Comparison of ENCODE assay signal across 17 cellular contexts in the genomic region with DNA sequence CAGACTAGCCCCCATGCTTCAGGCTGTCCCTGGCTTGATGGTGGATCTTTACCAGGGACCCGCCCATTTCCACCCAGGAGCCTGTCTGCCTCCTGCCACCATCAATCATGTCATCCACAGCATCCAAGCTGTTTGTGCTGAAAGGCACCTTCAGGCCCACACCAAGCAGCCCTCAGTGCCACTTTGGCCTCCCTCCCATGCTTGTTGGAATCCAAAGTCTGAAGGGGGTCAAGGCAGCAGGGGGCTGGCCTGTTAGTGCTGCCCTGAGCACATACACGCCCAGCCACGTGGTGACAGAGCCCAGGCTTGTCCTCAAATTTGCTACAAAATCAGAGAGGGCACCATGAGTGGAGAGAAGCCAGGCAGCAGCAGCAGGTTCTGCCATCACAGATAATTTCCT.
A peak's percentile ranks its signal among the peaks of the same experiment; 100 is the strongest.
DNase-seq lines count a peak whose midpoint lies in the region; ATAC-seq and TF ChIP-seq lines count a peak whose summit lies in the region.
"Had no signal": no experiment of that assay in that cellular context is flagged by ENCODE, and none has a peak within 500 bp of the region (broad histone marks: within the 10 kb centered on the region; RNA-seq: fewer than 3 reads in every experiment).

No MANE protein-coding gene starts in this region.

- no peak for TF ChIP-seq POLR2A in sigmoid colon (IDR thresholded peaks at IDR 0.05)

- no peaks in the 10 kb centered on the region for H4K20me1 ChIP-seq in Karpas-422 (ENCODE audit: insufficient read depth, low read depth, low read length)
- no peaks in the 10 kb centered on the region for H4K20me1 ChIP-seq in neural progenitor cell (ENCODE audit: low read depth)

- no peak overlapping the region for H3K4me3 Mint-ChIP-seq in neural progenitor cell
- H3K4me3 Mint-ChIP-seq: CD4-positive, CD25-positive, alpha-beta regulatory T cell; CD8-positive, alpha-beta T cell; H9 had no signal

- TF ChIP-seq CTCF in neural progenitor cell (IDR thresholded peaks at IDR 0.05): no peak
- no peak for TF ChIP-seq CTCF in sigmoid colon (IDR thresholded peaks at IDR 0.05)

- no peaks in the 10 kb centered on the region for H3K36me3 Mint-ChIP-seq in neural progenitor cell
- H3K36me3 Mint-ChIP-seq: CD4-positive, CD25-positive, alpha-beta regulatory T cell; CD8-positive, alpha-beta T cell had no signal

- peaks cover 2% of the 10 kb centered on the region; the same call in 1 of the 2 replicates for H3K4me1 ChIP-seq in Karpas-422 (ENCODE audit: low read length)
- no peaks in the 10 kb centered on the region for H3K4me1 ChIP-seq in neural progenitor cell
- H3K4me1 ChIP-seq in sigmoid colon: no peaks in the 10 kb centered on the region
- H3K4me1 ChIP-seq: Caco-2 had no signal

- no peak overlapping the region for H3K9ac ChIP-seq in Karpas-422 (ENCODE audit: low read length)
- no peak overlapping the region for H3K9ac ChIP-seq in neural progenitor cell
- H3K9ac ChIP-seq: GM23248 had no signal

- no peaks in the 10 kb centered on the region for H3K79me2 ChIP-seq in Karpas-422 (ENCODE audit: low read length)
- no peaks in the 10 kb centered on the region for H3K79me2 ChIP-seq in neural progenitor cell (ENCODE audit: low read depth)

- H3K4me3 ChIP-seq in Karpas-422 (ENCODE audit: low read length): no peak overlapping the region
- H3K4me3 ChIP-seq in neural progenitor cell: no peak overlapping the region
- H3K4me3 ChIP-seq in sigmoid colon: no peak overlapping the region
- H3K4me3 ChIP-seq: GM23248 had no signal

- no peaks in the 10 kb centered on the region for H3K9me3 Mint-ChIP-seq in neural progenitor cell
- H3K9me3 Mint-ChIP-seq: H9 had no signal

- no peak overlapping the region for H3K27ac ChIP-seq in Karpas-422 (ENCODE audit: low read length)
- no peak overlapping the region for H3K27ac ChIP-seq in neural progenitor cell
- H3K27ac ChIP-seq in sigmoid colon: no peak overlapping the region
- H3K27ac ChIP-seq: GM23248 had no signal

- no peaks in the 10 kb centered on the region for H3F3A ChIP-seq in neural progenitor cell (ENCODE audit: low read depth)

- H3K4me2 ChIP-seq in Karpas-422 (ENCODE audit: low read depth, low read length, poor library complexity, severe bottlenecking) (no peak overlapping the region), neural progenitor cell (no peak overlapping the region)

- no peaks in the 10 kb centered on the region for H3K36me3 ChIP-seq in Karpas-422 (ENCODE audit: insufficient read depth, low read length)
- H3K36me3 ChIP-seq in neural progenitor cell: no peaks in the 10 kb centered on the region
- H3K36me3 ChIP-seq in sigmoid colon: no peaks in the 10 kb centered on the region

- ATAC-seq in GM18867 (IDR thresholded peaks at IDR 0.05; ENCODE audit: unreplicated experiment) (no peak), HG02938 (IDR thresholded peaks at IDR 0.05; ENCODE audit: unreplicated experiment) (no peak)
- ATAC-seq: CD8-positive, alpha-beta T cell; HCT116 had no signal

- H3K4me1 Mint-ChIP-seq in neural progenitor cell: no peaks in the 10 kb centered on the region
- H3K4me1 Mint-ChIP-seq: CD4-positive, CD25-positive, alpha-beta regulatory T cell; H9 had no signal

- H3K27me3 ChIP-seq in Karpas-422 (ENCODE audit: low read length) (no peaks in the 10 kb centered on the region), neural progenitor cell (no peaks in the 10 kb centered on the region), sigmoid colon (no peaks in the 10 kb centered on the region)

- H3K27ac Mint-ChIP-seq in neural progenitor cell: no peak overlapping the region
- H3K27ac Mint-ChIP-seq: CD4-positive, CD25-positive, alpha-beta regulatory T cell; CD8-positive, alpha-beta T cell; H9 had no signal

- intact Hi-C loops in sigmoid colon (cut with DNase I): no loop called here

- no peak for DNase-seq in Karpas-422
- DNase-seq in neural progenitor cell (ENCODE audit: low spot score): no peak
- peak; percentile 21 for DNase-seq in sigmoid colon
- DNase-seq in NCI-H774 (lab: John Stamatoyannopoulos, UW): no peak
- DNase-seq in NCI-H526 treated with DMSO at 0.1 percent for 48 hours (lab: John Stamatoyannopoulos, UW): no peak
- DNase-seq: C1 segment of cervical spinal cord; Caco-2; CD4-positive, CD25-positive, alpha-beta regulatory T cell; CD8-positive, alpha-beta T cell; DMS79; EL; GF-D8; GM23248; H9 had no signal

- WGBS in sigmoid colon, 2 donors: 47 to 70% methylated on average over 3 of the region's 3 CpGs

- H3K27me3 Mint-ChIP-seq in neural progenitor cell (ENCODE audit: insufficient read depth, low read depth): no peaks in the 10 kb centered on the region
- H3K27me3 Mint-ChIP-seq: CD4-positive, CD25-positive, alpha-beta regulatory T cell had no signal

- peak overlapping the region; percentile 85 for H2AFZ ChIP-seq in Karpas-422 (ENCODE audit: low read length)
- peak overlapping the region; percentile 7 for H2AFZ ChIP-seq in neural progenitor cell (replicated peaks)
- H2AFZ ChIP-seq: GM23248 had no signal

- H3K9me2 ChIP-seq in Karpas-422 (replicated peaks; ENCODE audit: insufficient read depth, low read length): no peaks in the 10 kb centered on the region

- H3K9me3 ChIP-seq in Karpas-422 (ENCODE audit: low read length) (no peaks in the 10 kb centered on the region; the same call in 1 of the 2 replicates), neural progenitor cell (ENCODE audit: low read depth) (no peaks in the 10 kb centered on the region), sigmoid colon (no peaks in the 10 kb centered on the region)
- H3K9me3 ChIP-seq: Caco-2 had no signal

- no peak for TF ChIP-seq EP300 in sigmoid colon (IDR thresholded peaks at IDR 0.05)
